In genomic region chr11:72162891-72163492, GRCh38 we compare ENCODE assay signal across 18 cellular contexts. TPM values are rescaled to one million over a fixed set of nuclear protein-coding genes. Genes with fewer than 3 reads are reported as not detected.
DNase-seq lines count a peak whose midpoint lies in the region; ATAC-seq, FAIRE-seq and TF ChIP-seq lines count a peak whose summit lies in the region.
"Had no signal": no experiment of that assay in that cellular context is flagged by ENCODE, and none has a peak within 500 bp of the region (broad histone marks: within the 10 kb centered on the region; RNA-seq: fewer than 3 reads in every experiment).

No MANE protein-coding gene starts in this region.

- H3K23me2 ChIP-seq in H9 (ENCODE audit: insufficient read length, low read depth, low read length, poor library complexity, severe bottlenecking) (no peaks in the 10 kb centered on the region), H1 (ENCODE audit: low read depth, low read length) (no peaks in the 10 kb centered on the region; the same call in 1 of the 2 replicates)

- H3K9me3 Mint-ChIP-seq in H9, result peaks cover 18 to 21% of the 10 kb centered on the region in 2 experiments
- no peaks in the 10 kb centered on the region for H3K9me3 Mint-ChIP-seq in stimulated activated effector memory CD8-positive, alpha-beta T cell treated with anti-CD3 and anti-CD28 coated beads, Interleukin-12 subunit alpha, Interleukin-12 subunit beta, amount 100 ng/mL, for 72 hours
- H3K9me3 Mint-ChIP-seq: CD14-positive monocyte; CD8-positive, alpha-beta T cell had no signal

- H2BK20ac ChIP-seq in H9 (ENCODE audit: low read depth, low read length, poor library complexity, severe bottlenecking) (no peak overlapping the region), H1 (ENCODE audit: low read length) (no peak overlapping the region)

- POLR2A ChIA-PET in H1 (lab: Charles Lee; ENCODE audit: partially characterized antibody), result no interaction called here

- no CpG with 5 or more reads among the region's 16 CpGs for WGBS in H9 (ENCODE audit: extremely low coverage, insufficient read length, low lambda C conversion rate)
- WGBS in H1 (ENCODE audit: extremely low coverage in 1 of 2, insufficient coverage in 1 of 2, insufficient read length in 1 of 2, insufficient replicate concordance in 2 of 2, low coverage in 1 of 2, low lambda C conversion rate in 2 of 2, missing lambda C conversion rate in 1 of 2), 2 experiments, result 76% methylated on average over 16 of the region's 16 CpGs; no CpG with 5 or more reads in 1 of the 2 experiments

- no peaks in the 10 kb centered on the region for H3K36me3 ChIP-seq in H1 (ENCODE audit: control insufficient read depth in 2 of 4, insufficient read depth in 4 of 4, low read length in 3 of 4)

- H3K4me3 Mint-ChIP-seq in H9, result no peak overlapping the region
- H3K4me3 Mint-ChIP-seq in stimulated activated effector memory CD8-positive, alpha-beta T cell treated with anti-CD3 and anti-CD28 coated beads, Interleukin-12 subunit alpha, Interleukin-12 subunit beta, amount 100 ng/mL, for 72 hours, result no peak overlapping the region
- H3K4me3 Mint-ChIP-seq: CD14-positive monocyte; CD8-positive, alpha-beta T cell had no signal

- no peak for TF ChIP-seq RAD21 in H1 (IDR thresholded peaks at IDR 0.05 in 1 of 2, conservative IDR thresholded peaks at IDR 0.05 in 1 of 2; ENCODE audit: low read depth in 2 of 2, low read length in 2 of 2)

- H4K5ac ChIP-seq in H9 (ENCODE audit: insufficient read length, low read depth, low read length), result no peak overlapping the region
- no peak overlapping the region for H4K5ac ChIP-seq in H1 (ENCODE audit: insufficient read length, low read depth, low read length)

- no peak overlapping the region for H3K18ac ChIP-seq in H9 (ENCODE audit: insufficient read length, low read depth, low read length)
- no peak overlapping the region for H3K18ac ChIP-seq in H1 (ENCODE audit: extremely low read depth, low read length)

- H4K8ac ChIP-seq in H9 (replicated peaks; ENCODE audit: insufficient read length, low read depth, low read length) (no peak overlapping the region), H1 (ENCODE audit: extremely low read depth, insufficient read depth, low read length) (no peak overlapping the region)

- H3K79me1 ChIP-seq in H9 (ENCODE audit: insufficient read depth, low read depth, low read length, poor library complexity, severe bottlenecking) (no peaks in the 10 kb centered on the region), H1 (ENCODE audit: low read depth, low read length) (no peaks in the 10 kb centered on the region)

- H2AFZ ChIP-seq in H9 (ENCODE audit: low read length) (peak overlapping the region; percentile 44), H1 (ENCODE audit: low read length) (peak overlapping the region; percentile 21; the same call in 1 of the 2 replicates)

- TF ChIP-seq EP300 in H1 (IDR thresholded peaks at IDR 0.05; ENCODE audit: borderline replicate concordance in 1 of 2, low read depth in 2 of 2, low read length in 2 of 2), result no peak

- H3K27ac ChIP-seq in H9 (ENCODE audit: insufficient read length, low read depth, low read length) (no peak overlapping the region), H1 (ENCODE audit: low read depth, low read length) (no peak overlapping the region)

- no peak overlapping the region for H3K4me3 ChIP-seq in H1 (ENCODE audit: extremely low read depth in 1 of 4, insufficient read depth in 2 of 4, low read depth in 3 of 4, low read length in 4 of 4)
- H3K4me3 ChIP-seq: A549 had no signal

- H4K91ac ChIP-seq in H9 (ENCODE audit: insufficient read length, low read depth, low read length), result no peak overlapping the region
- H4K91ac ChIP-seq in H1 (replicated peaks; ENCODE audit: insufficient read length, low read length), result no peak overlapping the region

- no peaks in the 10 kb centered on the region for H3K4me1 ChIP-seq in H9 (ENCODE audit: insufficient read depth, low read length)
- H3K4me1 ChIP-seq in H1 (replicated peaks in 1 of 4; ENCODE audit: control insufficient read depth in 3 of 4, insufficient read depth in 4 of 4, low read length in 3 of 4), result no peaks in the 10 kb centered on the region

- no peak overlapping the region for H3K14ac ChIP-seq in H9 (ENCODE audit: insufficient read depth, low read length)
- H3K14ac ChIP-seq in H1 (ENCODE audit: insufficient read length), result no peak overlapping the region

- H3T11ph ChIP-seq in H9 (ENCODE audit: low read length), result no peak overlapping the region

- DNase-seq in H9 (no peak), NCI-H774 (lab: John Stamatoyannopoulos, UW) (peak; percentile 12), H1 (ENCODE audit: low read depth in 1 of 2, low spot score in 2 of 2) (no peak), left cardiac atrium (no peak), HT-29 (ENCODE audit: low spot score) (no peak), NCI-H345 treated with DMSO at 0.1 percent for 48 hours (lab: John Stamatoyannopoulos, UW; ENCODE audit: unreplicated experiment) (no peak)
- DNase-seq in stimulated activated effector memory CD8-positive, alpha-beta T cell treated with anti-CD3 and anti-CD28 coated beads, Interleukin-12 subunit alpha, Interleukin-12 subunit beta, amount 100 ng/mL, for 72 hours (ENCODE audit: low spot score in 2 of 2), result no peak
- DNase-seq: CD8-positive, alpha-beta T cell; COR-L47; DND-41; GF-D8; IMR-90 had no signal

- no peaks in the 10 kb centered on the region for H3K79me2 ChIP-seq in H9 (ENCODE audit: insufficient read depth, low read length)
- H3K79me2 ChIP-seq in H1 (ENCODE audit: control insufficient read depth in 1 of 2, insufficient read depth in 2 of 2, low read length in 2 of 2), result no peaks in the 10 kb centered on the region

- H2BK5ac ChIP-seq in H9 (ENCODE audit: insufficient read length, low read length) (no peak overlapping the region), H1 (ENCODE audit: low read depth, low read length) (no peak overlapping the region)

- peaks cover 15% of the 10 kb centered on the region for H3K27me3 Mint-ChIP-seq in H9 (ENCODE audit: low read depth)

- H2AK5ac ChIP-seq in H9 (ENCODE audit: insufficient read length, low read length), result no peak overlapping the region
- no peak overlapping the region for H2AK5ac ChIP-seq in H1 (ENCODE audit: low read depth, low read length)

- H3K23ac ChIP-seq in H9 (ENCODE audit: insufficient read length, low read depth, low read length), result no peak overlapping the region
- no peak overlapping the region for H3K23ac ChIP-seq in H1 (ENCODE audit: insufficient read length)

- H3K36me3 Mint-ChIP-seq in H9 (ENCODE audit: insufficient read depth in 1 of 3, low read depth in 3 of 3), result peaks cover 0 to 2% (median 0%) of the 10 kb centered on the region in 3 experiments; a peak in 2 of 7 replicates
- H3K36me3 Mint-ChIP-seq in stimulated activated effector memory CD8-positive, alpha-beta T cell treated with anti-CD3 and anti-CD28 coated beads, Interleukin-12 subunit alpha, Interleukin-12 subunit beta, amount 100 ng/mL, for 72 hours, result no peaks in the 10 kb centered on the region
- H3K36me3 Mint-ChIP-seq: CD14-positive monocyte; CD8-positive, alpha-beta T cell had no signal

- H3K4ac ChIP-seq in H9 (ENCODE audit: low read depth, low read length) (no peak overlapping the region), H1 (replicated peaks; ENCODE audit: insufficient read length, low read depth, low read length) (no peak overlapping the region)

- H2BK120ac ChIP-seq in H9 (ENCODE audit: low read depth, low read length, poor library complexity, severe bottlenecking) (no peak overlapping the region), H1 (replicated peaks; ENCODE audit: low read depth, low read length) (no peak overlapping the region)

- no peak overlapping the region for H2BK15ac ChIP-seq in H9 (ENCODE audit: low read depth, low read length)
- H2BK15ac ChIP-seq in H1 (ENCODE audit: low read length), result no peak overlapping the region

- intact Hi-C loops in left cardiac atrium (cut with DNase I), result no loop called here

- CTCF ChIA-PET in H1 (lab: Charles Lee; ENCODE audit: partially characterized antibody), result interaction anchor here (1.0 to 1.4 kb wide), 3 partner anchors 19 to 22 kb away, joined by 3 to 5 read pairs (median 3); no protein-coding TSS in a partner anchor

- TF ChIP-seq CTCF in H9 (conservative IDR thresholded peaks at IDR 0.05) (no peak), H1 (IDR thresholded peaks at IDR 0.05; ENCODE audit: control extremely low read depth in 1 of 3, insufficient read depth in 1 of 3, low read depth in 1 of 3, low read length in 3 of 3) (no peak)

- no peak overlapping the region for H3K27ac Mint-ChIP-seq in H9
- no peak overlapping the region for H3K27ac Mint-ChIP-seq in stimulated activated effector memory CD8-positive, alpha-beta T cell treated with anti-CD3 and anti-CD28 coated beads, Interleukin-12 subunit alpha, Interleukin-12 subunit beta, amount 100 ng/mL, for 72 hours
- H3K27ac Mint-ChIP-seq: CD14-positive monocyte; CD8-positive, alpha-beta T cell had no signal

- H2BK12ac ChIP-seq in H9 (ENCODE audit: insufficient read length, low read depth, low read length) (no peak overlapping the region), H1 (ENCODE audit: low read depth, low read length) (no peak overlapping the region)

- no peak for TF ChIP-seq POLR2A in H1 (IDR thresholded peaks at IDR 0.05; ENCODE audit: control extremely low read depth in 1 of 2, low read depth in 2 of 2, low read length in 2 of 2)

- H3K9ac ChIP-seq in H9 (ENCODE audit: extremely low read depth, insufficient read length, low read length) (no peak overlapping the region), H1 (replicated peaks in 1 of 4; ENCODE audit: extremely low read depth in 1 of 4, low read depth in 3 of 4, low read length in 3 of 4) (no peak overlapping the region)

- H3K9me3 ChIP-seq in H9 (ENCODE audit: control insufficient read depth, low read depth, low read length) (no peaks in the 10 kb centered on the region), H1 (ENCODE audit: insufficient read depth in 2 of 2, low read depth in 1 of 2, low read length in 1 of 2) (no peaks in the 10 kb centered on the region)
- H3K9me3 ChIP-seq: A549 had no signal

- H3K4me2 ChIP-seq in H9 (ENCODE audit: insufficient read depth, insufficient read length, low read length), result no peak overlapping the region
- H3K4me2 ChIP-seq in H1 (ENCODE audit: insufficient read depth in 1 of 2, low read depth in 2 of 2, low read length in 2 of 2), result no peak overlapping the region

- no peaks in the 10 kb centered on the region for H3K4me1 Mint-ChIP-seq in H9
- H3K4me1 Mint-ChIP-seq in stimulated activated effector memory CD8-positive, alpha-beta T cell treated with anti-CD3 and anti-CD28 coated beads, Interleukin-12 subunit alpha, Interleukin-12 subunit beta, amount 100 ng/mL, for 72 hours, result no peaks in the 10 kb centered on the region
- H3K4me1 Mint-ChIP-seq: CD14-positive monocyte had no signal

- H3K27me3 ChIP-seq in H9 (ENCODE audit: insufficient read depth, low read length) (no peaks in the 10 kb centered on the region), H1 (replicated peaks in 1 of 4; ENCODE audit: control insufficient read depth in 3 of 4, extremely low read depth in 1 of 4, insufficient read depth in 3 of 4, low read length in 3 of 4) (no peaks in the 10 kb centered on the region)

- H3K56ac ChIP-seq in H9 (ENCODE audit: insufficient read length, low read depth, low read length), result no peak overlapping the region
- H3K56ac ChIP-seq in H1 (replicated peaks; ENCODE audit: insufficient read length, low read depth, low read length), result no peak overlapping the region

- FAIRE-seq in H1 (lab: Jason Lieb, UNC), result no peak
- FAIRE-seq: A549, GM19239, H54 had no signal

- H4K20me1 ChIP-seq in H9 (ENCODE audit: control insufficient read depth, insufficient read depth, insufficient read length) (no peaks in the 10 kb centered on the region), H1 (replicated peaks in 1 of 2; ENCODE audit: control insufficient read depth in 1 of 2, insufficient read depth in 2 of 2, low read length in 2 of 2) (no peaks in the 10 kb centered on the region)

- ATAC-seq in stimulated activated effector memory CD8-positive, alpha-beta T cell treated with anti-CD3 and anti-CD28 coated beads, Interleukin-12 subunit alpha, Interleukin-12 subunit beta, amount 100 ng/mL, for 72 hours, result no peak
- ATAC-seq in left cardiac atrium, result no peak
- ATAC-seq: A549; CD8-positive, alpha-beta T cell had no signal

RNA-seq across cellular contexts. Expression of gene FOLR3, which starts 27.5 kb away (rescaled TPM):
- total RNA-seq in H9 (2021) (not detected in 2 replicates), left cardiac atrium (1 to 10 TPM; 2.2 to 3.5 TPM)
- not detected in 2 replicates for total RNA-seq in H1 (2021; fragmentation: NEBNext Ultra II Directional; extraction: Animal tissue kit (Norgen Biotek cat#: 25700))
- polyA plus RNA-seq in H1 (2011; rRNA removed), result not detected in 2 replicates
- not detected for polyA plus RNA-seq in H1 (2011; cell fraction: cytosol; rRNA removed)
- polyA plus RNA-seq in H1 (2011; cell fraction: nucleus; rRNA removed), result not detected
- not detected in 4 replicates for polyA plus RNA-seq in H1 (2012, experiment 1 of 2)
- not detected for polyA plus RNA-seq in H1 (2012, experiment 2 of 2)
- not detected for polyA plus RNA-seq in H1 (2013, experiment 1 of 2)
- polyA plus RNA-seq in H1 (2013, experiment 2 of 2), result not detected
- not detected in 2 replicates for polyA minus RNA-seq in H1 (2011; rRNA and poly(A)+ RNA removed)
- not detected for polyA minus RNA-seq in H1 (2011; cell fraction: cytosol; rRNA and poly(A)+ RNA removed)
- not detected for polyA minus RNA-seq in H1 (2011; cell fraction: nucleus; rRNA and poly(A)+ RNA removed)
- total RNA-seq in HT-29 (2014; rRNA removed; shearing (Covaris generic)), result not detected in 2 replicates
- total RNA-seq: CD8-positive, alpha-beta T cell had no signal
- polyA plus RNA-seq: A549 had no signal

RNA-seq across cellular contexts. Expression of gene FOLR1, which starts 28.9 kb away (rescaled TPM):
- 0.92 and 1.2 TPM in 2 replicates for total RNA-seq in H9 (2021)
- 0.55 TPM in 1 of 2 replicates, not detected in the other for total RNA-seq in H1 (2021; fragmentation: NEBNext Ultra II Directional; extraction: Animal tissue kit (Norgen Biotek cat#: 25700))
- 1.3 and 1.9 TPM in 2 replicates for polyA plus RNA-seq in H1 (2011; rRNA removed)
- 1.7 TPM for polyA plus RNA-seq in H1 (2011; cell fraction: cytosol; rRNA removed)
- polyA plus RNA-seq in H1 (2011; cell fraction: nucleus; rRNA removed), result 0.77 TPM
- polyA plus RNA-seq in H1 (2012, experiment 1 of 2), result 0.82 to 1.1 TPM (median 0.85 TPM) in 4 replicates
- 1.0 TPM for polyA plus RNA-seq in H1 (2012, experiment 2 of 2)
- 0.75 TPM for polyA plus RNA-seq in H1 (2013, experiment 1 of 2)
- polyA plus RNA-seq in H1 (2013, experiment 2 of 2), result 0.79 TPM
- polyA minus RNA-seq in H1 (2011; rRNA and poly(A)+ RNA removed), result 0.22 and 0.66 TPM in 2 replicates
- 2.8 TPM for polyA minus RNA-seq in H1 (2011; cell fraction: cytosol; rRNA and poly(A)+ RNA removed)
- 1.6 TPM for polyA minus RNA-seq in H1 (2011; cell fraction: nucleus; rRNA and poly(A)+ RNA removed)
- not detected for total RNA-seq in left cardiac atrium
- 6.1 and 6.2 TPM in 2 replicates for total RNA-seq in HT-29 (2014; rRNA removed; shearing (Covaris generic))
- total RNA-seq: CD8-positive, alpha-beta T cell; IMR-90 had no signal
- polyA plus RNA-seq: CD14-positive monocyte had no signal

RNA-seq across cellular contexts. Expression of gene ANAPC15, which starts 50.5 kb away (rescaled TPM):
- 72.6 and 79.3 TPM in 2 replicates for total RNA-seq in H9 (2021)
- 70.0 and 74.9 TPM in 2 replicates for total RNA-seq in H1 (2021; fragmentation: NEBNext Ultra II Directional; extraction: Animal tissue kit (Norgen Biotek cat#: 25700))
- 66.2 and 70.4 TPM in 2 replicates for polyA plus RNA-seq in H1 (2011; rRNA removed)
- 130 TPM for polyA plus RNA-seq in H1 (2011; cell fraction: cytosol; rRNA removed)
- polyA plus RNA-seq in H1 (2011; cell fraction: nucleus; rRNA removed), result 40.5 TPM
- polyA plus RNA-seq in H1 (2012, experiment 1 of 2), result 94.7 to 119 TPM (median 103 TPM) in 4 replicates
- 90.3 TPM for polyA plus RNA-seq in H1 (2012, experiment 2 of 2)
- polyA plus RNA-seq in H1 (2013, experiment 1 of 2), result 61.3 TPM
- polyA plus RNA-seq in H1 (2013, experiment 2 of 2), result 64.7 TPM
- 22.8 and 31.9 TPM in 2 replicates for polyA minus RNA-seq in H1 (2011; rRNA and poly(A)+ RNA removed)
- polyA minus RNA-seq in H1 (2011; cell fraction: cytosol; rRNA and poly(A)+ RNA removed), result 20.6 TPM
- 28.0 TPM for polyA minus RNA-seq in H1 (2011; cell fraction: nucleus; rRNA and poly(A)+ RNA removed)
- 10 to 100 TPM; 43.3 to 45.0 TPM for total RNA-seq in left cardiac atrium
- 81.1 and 85.9 TPM in 2 replicates for total RNA-seq in HT-29 (2014; rRNA removed; shearing (Covaris generic))

RNA-seq across cellular contexts. Expression of gene FOLR2, which starts 53.6 kb away (rescaled TPM):
- total RNA-seq in H9 (2021), result not detected in 2 replicates
- total RNA-seq in H1 (2021; fragmentation: NEBNext Ultra II Directional; extraction: Animal tissue kit (Norgen Biotek cat#: 25700)), result not detected in 2 replicates
- polyA plus RNA-seq in H1 (2011; rRNA removed), result not detected in 2 replicates
- polyA plus RNA-seq in H1 (2011; cell fraction: cytosol; rRNA removed), result not detected
- polyA plus RNA-seq in H1 (2011; cell fraction: nucleus; rRNA removed), result not detected
- polyA plus RNA-seq in H1 (2012, experiment 1 of 2), result not detected in 4 replicates
- polyA plus RNA-seq in H1 (2012, experiment 2 of 2), result not detected
- polyA plus RNA-seq in H1 (2013, experiment 1 of 2), result not detected
- not detected for polyA plus RNA-seq in H1 (2013, experiment 2 of 2)
- not detected in 2 replicates for polyA minus RNA-seq in H1 (2011; rRNA and poly(A)+ RNA removed)
- polyA minus RNA-seq in H1 (2011; cell fraction: cytosol; rRNA and poly(A)+ RNA removed), result not detected
- polyA minus RNA-seq in H1 (2011; cell fraction: nucleus; rRNA and poly(A)+ RNA removed), result not detected
- 10 to 100 TPM; 24.0 to 57.0 TPM for total RNA-seq in left cardiac atrium
- total RNA-seq in HT-29 (2014; rRNA removed; shearing (Covaris generic)), result not detected in 2 replicates
- total RNA-seq: CD8-positive, alpha-beta T cell; IMR-90 had no signal
- polyA plus RNA-seq: A549, AG04450, BJ, IMR-90 had no signal

RNA-seq across cellular contexts. Expression of gene TOMT, which starts 57.3 kb away (rescaled TPM):
- total RNA-seq in H9 (2021), result not detected in 2 replicates
- not detected in 2 replicates for total RNA-seq in H1 (2021; fragmentation: NEBNext Ultra II Directional; extraction: Animal tissue kit (Norgen Biotek cat#: 25700))
- polyA plus RNA-seq in H1 (2011; rRNA removed), result 0.11 TPM in 1 of 2 replicates, not detected in the other
- not detected for polyA plus RNA-seq in H1 (2011; cell fraction: cytosol; rRNA removed)
- polyA plus RNA-seq in H1 (2011; cell fraction: nucleus; rRNA removed), result not detected
- polyA plus RNA-seq in H1 (2012, experiment 1 of 2), result not detected in 4 replicates
- not detected for polyA plus RNA-seq in H1 (2012, experiment 2 of 2)
- polyA plus RNA-seq in H1 (2013, experiment 1 of 2), result not detected
- not detected for polyA plus RNA-seq in H1 (2013, experiment 2 of 2)
- polyA minus RNA-seq in H1 (2011; rRNA and poly(A)+ RNA removed), result not detected in 2 replicates
- polyA minus RNA-seq in H1 (2011; cell fraction: cytosol; rRNA and poly(A)+ RNA removed), result not detected
- polyA minus RNA-seq in H1 (2011; cell fraction: nucleus; rRNA and poly(A)+ RNA removed), result not detected
- total RNA-seq in left cardiac atrium, result not detected
- 0.08 TPM in 1 of 2 replicates, not detected in the other for total RNA-seq in HT-29 (2014; rRNA removed; shearing (Covaris generic))
- total RNA-seq: CD8-positive, alpha-beta T cell; IMR-90 had no signal
- polyA plus RNA-seq: A549, AG04450, BJ, CD14-positive monocyte, IMR-90 had no signal
